ENCODE assay signal across 17 cellular contexts in the genomic region with DNA sequence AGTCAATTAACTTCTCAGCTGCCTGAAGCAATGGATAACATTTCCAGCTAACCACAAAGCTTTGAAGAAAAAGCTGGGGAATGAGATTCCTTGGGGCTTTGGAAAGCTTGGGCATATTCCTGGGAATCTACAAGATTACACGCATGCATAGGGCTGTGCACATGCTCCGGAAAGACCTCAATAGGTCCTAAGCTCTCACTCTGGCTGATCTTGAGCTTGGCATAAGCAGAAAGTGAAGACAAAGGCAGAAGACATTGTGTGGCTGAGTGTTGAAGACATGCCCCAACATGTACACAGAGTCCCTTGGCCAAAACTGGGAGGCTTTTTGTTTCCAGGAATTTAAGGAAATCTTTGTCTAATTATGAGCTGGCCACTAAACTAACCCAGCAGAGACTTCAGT. TPM values are rescaled to one million over a fixed set of nuclear protein-coding genes. Genes with fewer than 3 reads are reported as not detected.
DNase-seq lines count a peak whose midpoint lies in the region; ATAC-seq, FAIRE-seq and TF ChIP-seq lines count a peak whose summit lies in the region.
"Had no signal": no experiment of that assay in that cellular context is flagged by ENCODE, and none has a peak within 500 bp of the region (broad histone marks: within the 10 kb centered on the region; RNA-seq: fewer than 3 reads in every experiment).

No MANE protein-coding gene starts in this region.

- no peaks in the 10 kb centered on the region for H3K9me3 Mint-ChIP-seq in astrocyte (ENCODE audit: unreplicated experiment)
- H3K9me3 Mint-ChIP-seq: activated naive CD8-positive, alpha-beta T cell treated with anti-CD3 and anti-CD28 coated beads, Interleukin-2, amount 50 U/mL, for 24 hours had no signal

- intact Hi-C loops in gastrocnemius medialis (cut with DNase I; ENCODE audit: low total_unique reads): loop anchor here (5.0 kb wide), 1 partner anchor 1510 kb away; a partner anchor contains a TSS

- peak; percentile 97 for FAIRE-seq in astrocyte (lab: Jason Lieb, UNC)
- FAIRE-seq: pancreas had no signal

- no peak overlapping the region for H3K4me3 Mint-ChIP-seq in astrocyte (ENCODE audit: unreplicated experiment)
- H3K4me3 Mint-ChIP-seq: activated naive CD8-positive, alpha-beta T cell treated with anti-CD3 and anti-CD28 coated beads, Interleukin-2, amount 50 U/mL, for 24 hours had no signal

- no peaks in the 10 kb centered on the region for H4K20me1 ChIP-seq in astrocyte (ENCODE audit: insufficient read depth, low read length)

- H3K27ac ChIP-seq in astrocyte (ENCODE audit: low read depth, low read length) (peak overlapping the region; percentile 53), gastrocnemius medialis (peak overlapping the region in 3 of 4 donors; percentile 33 to 46 (median 38))
- H3K27ac ChIP-seq: 22Rv1, lower lobe of right lung, pancreas, SK-N-MC, upper lobe of right lung had no signal

- no peak overlapping the region for H3K4me3 ChIP-seq in astrocyte (ENCODE audit: insufficient read depth, low read depth, low read length)
- H3K4me3 ChIP-seq in fibroblast of villous mesenchyme (ENCODE audit: low read depth, low read length): no peak overlapping the region
- no peak overlapping the region for H3K4me3 ChIP-seq in gastrocnemius medialis
- H3K4me3 ChIP-seq: lower lobe of right lung, pancreas, SK-N-MC, upper lobe of right lung had no signal

- no peak overlapping the region for H3K9ac ChIP-seq in astrocyte (ENCODE audit: low read length)

- peaks cover 18% of the 10 kb centered on the region for H3K4me1 Mint-ChIP-seq in astrocyte (ENCODE audit: low read depth, unreplicated experiment)
- H3K4me1 Mint-ChIP-seq: activated naive CD8-positive, alpha-beta T cell treated with anti-CD3 and anti-CD28 coated beads, Interleukin-2, amount 50 U/mL, for 24 hours had no signal

- H3K27me3 Mint-ChIP-seq in astrocyte (ENCODE audit: low read depth, unreplicated experiment): no peaks in the 10 kb centered on the region
- H3K27me3 Mint-ChIP-seq: activated naive CD8-positive, alpha-beta T cell treated with anti-CD3 and anti-CD28 coated beads, Interleukin-2, amount 50 U/mL, for 24 hours had no signal

- no peak overlapping the region for H2AFZ ChIP-seq in astrocyte (ENCODE audit: low read depth, low read length)

- peak overlapping the region; percentile 96 for H3K27ac Mint-ChIP-seq in astrocyte (ENCODE audit: unreplicated experiment)
- H3K27ac Mint-ChIP-seq: activated naive CD8-positive, alpha-beta T cell treated with anti-CD3 and anti-CD28 coated beads, Interleukin-2, amount 50 U/mL, for 24 hours had no signal

- H3K9me3 ChIP-seq in astrocyte (ENCODE audit: insufficient read depth, low read depth, low read length): no peaks in the 10 kb centered on the region
- no peaks in the 10 kb centered on the region for H3K9me3 ChIP-seq in gastrocnemius medialis
- H3K9me3 ChIP-seq: lower lobe of right lung, pancreas, upper lobe of right lung had no signal

- H3K4me1 ChIP-seq in astrocyte (ENCODE audit: insufficient read depth, low read length) (peaks cover 12% of the 10 kb centered on the region), gastrocnemius medialis (peaks cover 5 to 22% of the 10 kb centered on the region in 2 donors)
- H3K4me1 ChIP-seq: pancreas, upper lobe of right lung had no signal

- no peak for ATAC-seq in gastrocnemius medialis
- ATAC-seq: activated naive CD8-positive, alpha-beta T cell treated with anti-CD3 and anti-CD28 coated beads, Interleukin-2, amount 50 U/mL, for 24 hours; lower lobe of right lung; pancreas; upper lobe of right lung had no signal

- H3K79me2 ChIP-seq in astrocyte (ENCODE audit: insufficient read depth, low read length): no peaks in the 10 kb centered on the region

- H3K36me3 Mint-ChIP-seq in astrocyte (ENCODE audit: low read depth, unreplicated experiment): no peaks in the 10 kb centered on the region

- in situ Hi-C loops in gastrocnemius medialis (cut with MboI; ENCODE audit: low sequenced_read_pairs in 4 of 4): no loop called here

- peak; percentile 4 for DNase-seq in DMS79 treated with DMSO at 0.1 percent for 48 hours (lab: John Stamatoyannopoulos, UW)
- no peak for DNase-seq in DMS79 (lab: John Stamatoyannopoulos, UW)
- peak; percentile 72 for DNase-seq in astrocyte (ENCODE audit: low read depth)
- DNase-seq in fibroblast of villous mesenchyme (ENCODE audit: low read depth): peak; percentile 20
- DNase-seq in gastrocnemius medialis: no peak
- DNase-seq in amniotic stem cell (lab: John Stamatoyannopoulos, UW): no peak
- DNase-seq in activated CD4-positive, alpha-beta T cell treated with anti-CD3 and anti-CD28 coated beads, Interleukin-2, amount 50 U/mL, for 4 hours: no peak
- DNase-seq in effector CD4-positive, alpha-beta T cell: no peak
- DNase-seq: activated naive CD8-positive, alpha-beta T cell treated with anti-CD3 and anti-CD28 coated beads, Interleukin-2, amount 50 U/mL, for 24 hours; H7; lower lobe of right lung; NCI-H1417; NCI-H82; pancreas; upper lobe of right lung had no signal

- no peaks in the 10 kb centered on the region for H3K27me3 ChIP-seq in astrocyte (ENCODE audit: insufficient read depth, low read length)
- H3K27me3 ChIP-seq in gastrocnemius medialis: no peaks in the 10 kb centered on the region
- H3K27me3 ChIP-seq: upper lobe of right lung had no signal

- H3K4me2 ChIP-seq in astrocyte (ENCODE audit: low read length): no peak overlapping the region

- H3K36me3 ChIP-seq in astrocyte (ENCODE audit: insufficient read depth, low read length): no peaks in the 10 kb centered on the region
- H3K36me3 ChIP-seq in gastrocnemius medialis: no peaks in the 10 kb centered on the region
- H3K36me3 ChIP-seq: pancreas, upper lobe of right lung had no signal

- TF ChIP-seq CTCF in astrocyte (IDR thresholded peaks at IDR 0.05; ENCODE audit: insufficient read depth, low read depth, low read length) (no peak), fibroblast of villous mesenchyme (IDR thresholded peaks at IDR 0.05; ENCODE audit: insufficient read depth, low read depth, low read length) (no peak), gastrocnemius medialis (IDR thresholded peaks at IDR 0.05 in 4 of 5, conservative IDR thresholded peaks at IDR 0.05 in 1 of 5) (no peak)

- TF ChIP-seq POLR2A in gastrocnemius medialis (IDR thresholded peaks at IDR 0.05): no peak

RNA-seq across cellular contexts. Expression of a gene that starts 31.2 kb away (rescaled TPM):
- 10.7 and 11.5 TPM in 2 replicates for total RNA-seq in astrocyte
- total RNA-seq in fibroblast of villous mesenchyme: 10.6 and 17.3 TPM in 2 replicates
- 10 to 100 TPM; 18.3 to 22.1 (median 20.4) TPM for total RNA-seq in gastrocnemius medialis

RNA-seq across cellular contexts. Expression of a gene that starts 31.4 kb away (rescaled TPM):
- 47.3 and 49.6 TPM in 2 replicates for total RNA-seq in astrocyte
- 72.2 and 96.7 TPM in 2 replicates for total RNA-seq in fibroblast of villous mesenchyme
- 10 to 100 TPM; 16.5 to 33.5 (median 18.6) TPM for total RNA-seq in gastrocnemius medialis

Comparison
In these comparisons a context has a peak if more than half of its experiments do, and no peak if none do; other contexts are left out.
1. DNase-seq: peak in DMS79 treated with DMSO at 0.1 percent for 48 hours (single experiment), astrocyte (single experiment) and fibroblast of villous mesenchyme (single experiment); none in DMS79 (single experiment), gastrocnemius medialis (0 of 2), amniotic stem cell (single experiment), activated CD4-positive, alpha-beta T cell treated with anti-CD3 and anti-CD28 coated beads, Interleukin-2, amount 50 U/mL, for 4 hours (0 of 2) and effector CD4-positive, alpha-beta T cell (single experiment).